11 cellular contexts compared by ENCODE assay signal in genomic region chr6:112988748-112989147, GRCh38.
"Had no signal": no experiment of that assay in that cellular context is flagged by ENCODE, and none has a peak within 500 bp of the region (broad histone marks: within the 10 kb centered on the region; RNA-seq: fewer than 3 reads in every experiment).

No MANE protein-coding gene starts in this region.

- DNase-seq: GM23248, GOT3, H7, H9, HCEC 1CT, HFFc6 had no signal

- H3K36me3 ChIP-seq: HAP-1 had no signal

- H3K9me3 ChIP-seq: HAP-1 had no signal

- H3K27ac ChIP-seq: GM23248 had no signal

- H2AFZ ChIP-seq: GM23248, GM23338 had no signal

- H3K4me3 Mint-ChIP-seq: GM23338, H9, HFFc6 had no signal

- ATAC-seq: GM23338, HCT116 had no signal

- H3K9me3 Mint-ChIP-seq: GM23338, H9, HFFc6 had no signal

- FAIRE-seq: H1, H54 had no signal

- H3K9ac ChIP-seq: GM23248 had no signal

- H3K27ac Mint-ChIP-seq: GM23338, H9, HFFc6 had no signal

- H3K4me2 ChIP-seq: GM23338 had no signal

- H3K4me3 ChIP-seq: GM23248, GM23338, HAP-1 had no signal
